In the genomic region with DNA sequence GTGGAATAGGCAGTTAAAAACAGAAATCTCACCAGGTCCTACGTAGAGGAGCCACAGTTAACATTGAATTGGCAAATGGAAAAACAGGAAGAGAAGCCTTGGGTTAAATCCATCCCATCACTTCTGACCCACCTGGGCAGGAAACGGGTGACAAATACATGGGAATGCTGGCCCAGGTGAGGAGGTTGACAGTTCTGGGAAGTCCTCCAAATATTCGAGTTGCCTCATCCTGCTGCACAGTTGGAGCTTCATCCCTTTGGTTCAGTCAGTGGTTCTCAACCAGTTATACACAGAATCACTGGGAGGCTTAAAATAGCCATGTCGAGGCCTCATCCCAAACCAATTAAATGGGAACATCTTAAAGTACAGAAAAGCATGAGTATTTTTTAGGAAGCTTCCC, we compare ENCODE assay signal across 21 cellular contexts. TPM values are rescaled to one million over a fixed set of nuclear protein-coding genes. Genes with fewer than 3 reads are reported as not detected.
DNase-seq lines count a peak whose midpoint lies in the region; ATAC-seq and TF ChIP-seq lines count a peak whose summit lies in the region.
"Had no signal": no experiment of that assay in that cellular context is flagged by ENCODE, and none has a peak within 500 bp of the region (broad histone marks: within the 10 kb centered on the region; RNA-seq: fewer than 3 reads in every experiment).

No MANE protein-coding gene starts in this region.

- H3K27ac ChIP-seq in esophagus muscularis mucosa (replicated peaks in 1 of 4) = peak overlapping the region; percentile 90 to 96 (median 92)
- H3K27ac ChIP-seq in muscle layer of duodenum (ENCODE audit: low read length) = peak overlapping the region; percentile 29
- no peak overlapping the region for H3K27ac ChIP-seq in mesenchymal stem cell (ENCODE audit: low read length, poor library complexity, severe bottlenecking)
- H3K27ac ChIP-seq: thoracic aorta had no signal

- H4K8ac ChIP-seq in mesenchymal stem cell (ENCODE audit: low read length) = no peak overlapping the region

- peak; percentile 13 for ATAC-seq in Right ventricle myocardium superior (ENCODE audit: poor library complexity)
- ATAC-seq: SK-N-SH treated with all-trans-retinoic acid at 6 μM for 48 hours had no signal

- H3K27me3 ChIP-seq in esophagus muscularis mucosa (no peaks in the 10 kb centered on the region), muscle layer of duodenum (ENCODE audit: low read depth, low read length) (no peaks in the 10 kb centered on the region), mesenchymal stem cell (ENCODE audit: control insufficient read depth in 1 of 2, insufficient read depth in 1 of 2, low read length in 2 of 2) (peaks cover 13 to 65% of the 10 kb centered on the region in 2 experiments)

- H3K79me1 ChIP-seq in mesenchymal stem cell (replicated peaks; ENCODE audit: low read length, poor library complexity, severe bottlenecking) = no peaks in the 10 kb centered on the region

- H4K91ac ChIP-seq in mesenchymal stem cell (ENCODE audit: low read length) = no peak overlapping the region

- no peak overlapping the region for H3K23ac ChIP-seq in mesenchymal stem cell (ENCODE audit: low read length in 2 of 2)

- WGBS in esophagus muscularis mucosa = 23% methylated on average over 4 of the region's 4 CpGs
- WGBS in mesenchymal stem cell = 89% methylated on average over 4 of the region's 4 CpGs

- peaks cover 32 to 95% (median 86%) of the 10 kb centered on the region in 4 donors for H3K4me1 ChIP-seq in esophagus muscularis mucosa
- peaks cover 0 to 26% of the 10 kb centered on the region in 2 donors for H3K4me1 ChIP-seq in muscle layer of duodenum (ENCODE audit: control insufficient read depth in 1 of 2, insufficient read depth in 2 of 2, low read length in 2 of 2)
- H3K4me1 ChIP-seq in mesenchymal stem cell (ENCODE audit: control insufficient read depth, insufficient read depth, low read depth, low read length) = peaks cover 1% of the 10 kb centered on the region

- H2AFZ ChIP-seq in mesenchymal stem cell (ENCODE audit: low read depth, low read length) = no peak overlapping the region

- H3K4ac ChIP-seq in mesenchymal stem cell (ENCODE audit: low read depth in 1 of 2, low read length in 2 of 2) = no peak overlapping the region

- H3K36me3 ChIP-seq in esophagus muscularis mucosa (no peaks in the 10 kb centered on the region), muscle layer of duodenum (ENCODE audit: control insufficient read depth in 1 of 2, insufficient read depth in 2 of 2, low read length in 2 of 2) (no peaks in the 10 kb centered on the region), mesenchymal stem cell (ENCODE audit: control insufficient read depth in 1 of 2, insufficient read depth in 2 of 2, low read depth in 1 of 2, low read length in 2 of 2) (no peaks in the 10 kb centered on the region)
- H3K36me3 ChIP-seq: thoracic aorta had no signal

- H3K9me3 ChIP-seq in esophagus muscularis mucosa (no peaks in the 10 kb centered on the region), muscle layer of duodenum (ENCODE audit: control insufficient read depth in 1 of 2, low read length in 2 of 2) (no peaks in the 10 kb centered on the region), mesenchymal stem cell (ENCODE audit: control insufficient read depth, low read length) (no peaks in the 10 kb centered on the region)
- H3K9me3 ChIP-seq: thoracic aorta had no signal

- intact Hi-C loops in Right ventricle myocardium superior (cut with DNase I) = loop anchor here (5.0 kb wide), 1 partner anchor 35 kb away; no protein-coding TSS in a partner anchor
- intact Hi-C loops in cardiac septum (cut with DNase I) = loop anchor here (2.0 kb wide), 1 partner anchor 50 kb away; no protein-coding TSS in a partner anchor
- intact Hi-C loops in esophagus muscularis mucosa (cut with DNase I) = no loop called here

- no peak overlapping the region for H3K14ac ChIP-seq in mesenchymal stem cell (ENCODE audit: low read length in 2 of 2)

- no peak for TF ChIP-seq CTCF in esophagus muscularis mucosa (IDR thresholded peaks at IDR 0.05)

- no peak overlapping the region for H2AK5ac ChIP-seq in mesenchymal stem cell (ENCODE audit: low read length, severe bottlenecking)

- no peak for TF ChIP-seq POLR2A in esophagus muscularis mucosa (IDR thresholded peaks at IDR 0.05; ENCODE audit: low read depth)

- H3K4me3 ChIP-seq in esophagus muscularis mucosa (no peak overlapping the region), muscle layer of duodenum (ENCODE audit: low read depth in 1 of 2, low read length in 2 of 2) (no peak overlapping the region), mesenchymal stem cell (ENCODE audit: insufficient read depth in 1 of 2, low read depth in 1 of 2, low read length in 2 of 2) (no peak overlapping the region)
- H3K4me3 ChIP-seq: thoracic aorta had no signal

- no peak for DNase-seq in Right ventricle myocardium superior
- no peak for DNase-seq in cardiac septum (ENCODE audit: low spot score)
- no peak for DNase-seq in esophagus muscularis mucosa (ENCODE audit: extremely low spot score)
- DNase-seq in HPDE6-E6E7 (ENCODE audit: extremely low spot score) = no peak
- DNase-seq in hepatic stellate cell (ENCODE audit: low spot score) = no peak
- no peak for DNase-seq in NK-92 (lab: John Stamatoyannopoulos, UW; ENCODE audit: unreplicated experiment)
- no peak for DNase-seq in mesenchymal stem cell
- DNase-seq: 8988T; activated CD4-positive, alpha-beta T cell treated with anti-CD3 and anti-CD28 coated beads, Interleukin-2, amount 10 ng/mL, durations not matched to agents 7 days and 5 days; activated naive CD4-positive, alpha-beta T cell treated with anti-CD3 and anti-CD28 coated beads for 36 hours; effector CD8-positive, alpha-beta T cell; foreskin fibroblast; MM.1S; NCI-H187; NCI-H510A; OCI-M1; stimulated activated CD4-positive, alpha-beta T cell treated with anti-CD3 and anti-CD28 coated beads, Interleukin-4, amount 100 ng/mL, for 24 hours; stimulated activated CD8-positive, alpha-beta memory T cell treated with anti-CD3 and anti-CD28 coated beads, Interleukin-4, amount 100 ng/mL, for 48 hours had no signal

- H2BK5ac ChIP-seq in mesenchymal stem cell (ENCODE audit: low read depth, low read length, poor library complexity, severe bottlenecking) = no peak overlapping the region

- no peak overlapping the region for H2BK12ac ChIP-seq in mesenchymal stem cell (ENCODE audit: low read length in 2 of 2)

- H3K9ac ChIP-seq in mesenchymal stem cell (ENCODE audit: low read length) = no peak overlapping the region

- no peak overlapping the region for H3K18ac ChIP-seq in mesenchymal stem cell (ENCODE audit: low read depth in 1 of 2, low read length in 2 of 2)

- TF ChIP-seq EP300 in esophagus muscularis mucosa (IDR thresholded peaks at IDR 0.05) = no peak

- no peak overlapping the region for H3K4me2 ChIP-seq in mesenchymal stem cell (ENCODE audit: low read length, poor library complexity, severe bottlenecking)

- H2BK15ac ChIP-seq in mesenchymal stem cell (ENCODE audit: low read depth, poor library complexity, severe bottlenecking) = no peak overlapping the region

- H2BK120ac ChIP-seq in mesenchymal stem cell (ENCODE audit: low read depth, low read length) = no peak overlapping the region

RNA-seq across cellular contexts. Expression of gene MYZAP, which starts 5.3 kb away (rescaled TPM):
- total RNA-seq in Right ventricle myocardium superior = 966 TPM
- total RNA-seq in cardiac septum = 658 TPM
- 100 to 1,000 TPM; 192 to 274 (median 234) TPM for total RNA-seq in esophagus muscularis mucosa
- 0.08 TPM for polyA plus RNA-seq in mesenchymal stem cell (2013, experiment 1 of 2)
- not detected for polyA plus RNA-seq in mesenchymal stem cell (2013, experiment 2 of 2)
- total RNA-seq: activated CD4-positive, alpha-beta T cell treated with anti-CD3 and anti-CD28 coated beads, Interleukin-2, amount 10 ng/mL, durations not matched to agents 7 days and 5 days had no signal
